ENCODE assay signal across 7 cellular contexts in genomic region chr1:32703479-32704291, GRCh38. TPM values are rescaled to one million over a fixed set of nuclear protein-coding genes. Genes with fewer than 3 reads are reported as not detected.
A peak's percentile ranks its signal among the peaks of the same experiment; 100 is the strongest.
DNase-seq lines count a peak whose midpoint lies in the region; ATAC-seq and TF ChIP-seq lines count a peak whose summit lies in the region.

No MANE protein-coding gene starts in this region.

- H3K4me1 ChIP-seq in stomach: peaks cover 24 to 58% (median 36%) of the 10 kb centered on the region in 4 donors

- no peak for TF ChIP-seq EP300 in stomach (IDR thresholded peaks at IDR 0.05)

- no peaks in the 10 kb centered on the region for H3K9me3 ChIP-seq in stomach

- intact Hi-C loops in stomach (cut with DNase I; ENCODE audit: low total_unique reads): no loop called here

- peak overlapping the region; percentile 13 to 93 (median 87) for H3K27ac ChIP-seq in stomach

- H3K27me3 Mint-ChIP-seq in immature natural killer cell (ENCODE audit: low read depth in 3 of 3): peaks cover 4 to 35% (median 5%) of the 10 kb centered on the region in 3 donors

- no peak for ATAC-seq in activated CD4-positive, CD25-positive, alpha-beta regulatory T cell treated with anti-CD3 and anti-CD28 coated beads, Interleukin-2, amount 50 U/mL, for 24 hours
- ATAC-seq in GM18519 (IDR thresholded peaks at IDR 0.05; ENCODE audit: low FRiP score, unreplicated experiment): no peak

- peaks cover 12 to 14% of the 10 kb centered on the region in 2 donors for H3K4me1 Mint-ChIP-seq in immature natural killer cell

- H3K9me3 Mint-ChIP-seq in immature natural killer cell: no peaks in the 10 kb centered on the region

- TF ChIP-seq CTCF in astrocyte of the spinal cord (IDR thresholded peaks at IDR 0.05; ENCODE audit: low read depth, low read length): no peak
- no peak for TF ChIP-seq CTCF in stomach (IDR thresholded peaks at IDR 0.05)

- H3K36me3 Mint-ChIP-seq in immature natural killer cell: peaks cover 0 to 4% (median 0%) of the 10 kb centered on the region in 3 donors

- H3K36me3 ChIP-seq in stomach: no peaks in the 10 kb centered on the region

- H3K4me3 Mint-ChIP-seq in immature natural killer cell: peak overlapping the region; percentile 46 to 71 (median 66)

- in situ Hi-C loops in astrocyte of the spinal cord (cut with HindIII; ENCODE audit: low sequenced_read_pairs): no loop called here

- 55 to 64% (median 58%) methylated on average over 18 of the region's 18 CpGs for WGBS in stomach, 5 donors

- DNase-seq in HT1080 (ENCODE audit: low read depth) (peak; percentile 67), astrocyte of the spinal cord (ENCODE audit: low read depth, low spot score) (peak; percentile 99), immature natural killer cell (no peak), stomach (no peak), NCI-H187 (lab: John Stamatoyannopoulos, UW) (no peak)

- peak overlapping the region; percentile 74 for H3K4me3 ChIP-seq in astrocyte of the spinal cord (ENCODE audit: low read depth, low read length)
- H3K4me3 ChIP-seq in stomach: peak overlapping the region; percentile 59 to 74 (median 68)

- peaks cover 0 to 13% (median 3%) of the 10 kb centered on the region in 3 donors for H3K27me3 ChIP-seq in stomach

- H3K27ac Mint-ChIP-seq in immature natural killer cell: no peak overlapping the region

- no peak for TF ChIP-seq POLR2A in stomach (IDR thresholded peaks at IDR 0.05)

RNA-seq across cellular contexts. Expression of gene SYNC, which starts 1.1 kb away (rescaled TPM):
- total RNA-seq in HT1080 (2014; rRNA removed; shearing (Covaris generic)): 3.2 and 4.8 TPM in 2 replicates
- 4.0 and 4.1 TPM in 2 replicates for polyA plus RNA-seq in HT1080 (2015; cell fraction: cytosol; rRNA removed)
- 2.6 and 4.4 TPM in 2 replicates for polyA plus RNA-seq in HT1080 (2015; cell fraction: nucleus; rRNA removed)
- polyA plus RNA-seq in immature natural killer cell (not detected), stomach (10 to 100 TPM in 1 of 3 donors, 1 to 10 TPM in 2; 5.5 to 11.6 (median 6.0) TPM)
- 10 to 100 TPM; 12.3 to 38.5 (median 22.8) TPM for total RNA-seq in stomach

RNA-seq across cellular contexts. Expression of gene RBBP4, which starts 52.7 kb away (rescaled TPM):
- 99.3 and 175 TPM in 2 replicates for total RNA-seq in HT1080 (2014; rRNA removed; shearing (Covaris generic))
- 135 and 144 TPM in 2 replicates for polyA plus RNA-seq in HT1080 (2015; cell fraction: cytosol; rRNA removed)
- 188 and 194 TPM in 2 replicates for polyA plus RNA-seq in HT1080 (2015; cell fraction: nucleus; rRNA removed)
- 100 to 1,000 TPM; 314 to 568 (median 325) TPM for polyA plus RNA-seq in immature natural killer cell
- 100 to 1,000 TPM in 3 of 5 donors, 10 to 100 TPM in 2; 43.2 to 226 (median 160) TPM for total RNA-seq in stomach
- 10 to 100 TPM; 38.0 to 56.7 (median 41.4) TPM for polyA plus RNA-seq in stomach

RNA-seq across cellular contexts. Expression of gene ZBTB8OS, which starts 53.3 kb away (rescaled TPM):
- 56.1 and 63.8 TPM in 2 replicates for total RNA-seq in HT1080 (2014; rRNA removed; shearing (Covaris generic))
- 46.5 and 49.0 TPM in 2 replicates for polyA plus RNA-seq in HT1080 (2015; cell fraction: cytosol; rRNA removed)
- polyA plus RNA-seq in HT1080 (2015; cell fraction: nucleus; rRNA removed): 42.4 and 51.7 TPM in 2 replicates
- polyA plus RNA-seq in immature natural killer cell (10 to 100 TPM; 71.3 to 92.7 (median 92.1) TPM), stomach (10 to 100 TPM; 55.0 to 88.6 (median 65.9) TPM)
- total RNA-seq in stomach: 100 to 1,000 TPM in 1 of 5 donors, 10 to 100 TPM in 4; 10.4 to 151 (median 26.3) TPM

Comparison
In these comparisons a context has a peak if more than half of its experiments do, and no peak if none do; other contexts are left out.
1. DNase-seq: peak in HT1080 (single experiment) and astrocyte of the spinal cord (single experiment); none in immature natural killer cell (0 of 3), stomach (single experiment) and NCI-H187 (0 of 2).